ENCODE assay signal across 15 cellular contexts in genomic region chr17:56820207-56820606, GRCh38. TPM values are rescaled to one million over a fixed set of nuclear protein-coding genes. Genes with fewer than 3 reads are reported as not detected.
DNase-seq lines count a peak whose midpoint lies in the region; ATAC-seq, FAIRE-seq and TF ChIP-seq lines count a peak whose summit lies in the region.
"Had no signal": no experiment of that assay in that cellular context is flagged by ENCODE, and none has a peak within 500 bp of the region (broad histone marks: within the 10 kb centered on the region; RNA-seq: fewer than 3 reads in every experiment).

No MANE protein-coding gene starts in this region.

- no peak overlapping the region for H3K9ac ChIP-seq in HCT116 (ENCODE audit: low read length)
- H3K9ac ChIP-seq: GM23248 had no signal

- 35% methylated on average over 10 of the region's 10 CpGs for WGBS in pancreas, 2 donors

- H3K4me1 Mint-ChIP-seq in T-helper 17 cell, result peaks cover 14% of the 10 kb centered on the region
- H3K4me1 Mint-ChIP-seq in activated naive CD8-positive, alpha-beta T cell treated with anti-CD3 and anti-CD28 coated beads for 36 hours, result peaks cover 8% of the 10 kb centered on the region

- FAIRE-seq in pancreas (lab: Jason Lieb, UNC), result no peak
- FAIRE-seq: D721Med had no signal

- no peaks in the 10 kb centered on the region for H4K20me1 ChIP-seq in HCT116 (ENCODE audit: insufficient read depth)

- TF ChIP-seq POLR2A in HCT116 (IDR thresholded peaks at IDR 0.05; ENCODE audit: borderline replicate concordance, extremely low read depth, insufficient read depth, insufficient read length), result no peak

- ATAC-seq in HCT116 (no peak), T-helper 17 cell (no peak), left lobe of liver (peak; percentile 29), pancreas (peak in 3 of 4 donors; percentile 16 to 47 (median 23)), GM19397 (IDR thresholded peaks at IDR 0.05; ENCODE audit: unreplicated experiment) (no peak)

- intact Hi-C loops in HCT116 (cut with micrococcal nuclease), result no loop called here
- intact Hi-C loops in pancreas (cut with DNase I), result no loop called here

- H3K9me3 Mint-ChIP-seq in activated naive CD8-positive, alpha-beta T cell treated with anti-CD3 and anti-CD28 coated beads for 36 hours, result no peaks in the 10 kb centered on the region
- H3K9me3 Mint-ChIP-seq: CD4-positive, alpha-beta T cell had no signal

- H2AFZ ChIP-seq in HCT116 (ENCODE audit: low read depth, low read length, poor library complexity, severe bottlenecking), result peak overlapping the region; percentile 82

- RAD21 ChIA-PET in HCT116 (lab: Charles Lee; ENCODE audit: low non-redundant PET in 1 of 2, low total read pairs in 2 of 2, uncharacterized antibody in 2 of 2, unreplicated experiment in 2 of 2), result interaction anchor here (0.6 to 1.4 kb wide), 4 partner anchors 13 to 119 kb away, joined by 3 to 6 read pairs (median 3); no protein-coding TSS in a partner anchor

- H3K4me3 Mint-ChIP-seq in T-helper 17 cell, result no peak overlapping the region
- no peak overlapping the region for H3K4me3 Mint-ChIP-seq in activated naive CD8-positive, alpha-beta T cell treated with anti-CD3 and anti-CD28 coated beads for 36 hours
- H3K4me3 Mint-ChIP-seq: CD4-positive, alpha-beta T cell had no signal

- H3K4me1 ChIP-seq in HCT116 (ENCODE audit: control insufficient read depth in 1 of 2, insufficient read depth in 2 of 2, low read length in 2 of 2) (peaks cover 3 to 9% of the 10 kb centered on the region in 2 experiments), pancreas (peaks cover 3 to 34% (median 25%) of the 10 kb centered on the region in 3 donors)
- H3K4me1 ChIP-seq: BE2C had no signal

- no peaks in the 10 kb centered on the region for H3K27me3 Mint-ChIP-seq in T-helper 17 cell
- no peaks in the 10 kb centered on the region for H3K27me3 Mint-ChIP-seq in activated naive CD8-positive, alpha-beta T cell treated with anti-CD3 and anti-CD28 coated beads for 36 hours
- H3K27me3 Mint-ChIP-seq: CD4-positive, alpha-beta T cell had no signal

- no peak for TF ChIP-seq RAD21 in HCT116 (IDR thresholded peaks at IDR 0.05; ENCODE audit: low read depth)

- no peaks in the 10 kb centered on the region for H3K9me2 ChIP-seq in HCT116 (ENCODE audit: insufficient read depth)

- no peaks in the 10 kb centered on the region for H3K9me3 ChIP-seq in HCT116 (ENCODE audit: control insufficient read depth in 1 of 2, insufficient read depth in 1 of 2, low read depth in 1 of 2, low read length in 2 of 2)
- no peaks in the 10 kb centered on the region for H3K9me3 ChIP-seq in T-helper 17 cell (ENCODE audit: control insufficient read depth, low read length, poor library complexity, severe bottlenecking)
- H3K9me3 ChIP-seq in pancreas, result no peaks in the 10 kb centered on the region
- H3K9me3 ChIP-seq: BE2C, Caco-2 had no signal

- H3K4me2 ChIP-seq in HCT116 (ENCODE audit: low read length), result peak overlapping the region; percentile 72; the same call in 1 of the 2 replicates

- DNase-seq in HCT116 (ENCODE audit: low read depth, low spot score) (no peak), T-helper 17 cell (no peak), left lobe of liver (ENCODE audit: low spot score) (no peak), pancreas (no peak), C1 segment of cervical spinal cord (lab: John Stamatoyannopoulos, UW) (no peak), DMS53 (lab: John Stamatoyannopoulos, UW) (no peak)
- DNase-seq in activated naive CD8-positive, alpha-beta T cell treated with anti-CD3 and anti-CD28 coated beads for 36 hours, result no peak
- DNase-seq: DMS79 had no signal

- H3K27me3 ChIP-seq in HCT116 (ENCODE audit: insufficient read depth, low read length) (no peaks in the 10 kb centered on the region), pancreas (no peaks in the 10 kb centered on the region)

- peaks cover 3% of the 10 kb centered on the region for H3K36me3 Mint-ChIP-seq in T-helper 17 cell (ENCODE audit: low read depth)
- H3K36me3 Mint-ChIP-seq in activated naive CD8-positive, alpha-beta T cell treated with anti-CD3 and anti-CD28 coated beads for 36 hours, result no peaks in the 10 kb centered on the region

- no peaks in the 10 kb centered on the region for H3K79me2 ChIP-seq in HCT116 (ENCODE audit: insufficient read depth, low read length)

- H3K36me3 ChIP-seq in HCT116 (ENCODE audit: control insufficient read depth in 1 of 2, insufficient read depth in 2 of 2, low read length in 2 of 2) (no peaks in the 10 kb centered on the region), pancreas (no peaks in the 10 kb centered on the region)
- H3K36me3 ChIP-seq: BE2C had no signal

- CTCF ChIA-PET in HCT116 (lab: Charles Lee), result interaction anchor here (0.6 to 2.2 kb wide), 35 partner anchors 9 to 320 kb away, joined by 3 to 25 read pairs (median 5); partner anchors contain the start of genes C17orf67, COIL, DGKE and NOG

- H3K4me3 ChIP-seq in HCT116 (replicated peaks in 1 of 2; ENCODE audit: low read depth in 1 of 2, low read length in 2 of 2) (no peak overlapping the region), pancreas (peak overlapping the region in 1 of 4 donors; percentile 3)
- H3K4me3 ChIP-seq: GM23248 had no signal

- H3K27ac ChIP-seq in HCT116 (ENCODE audit: low read depth, low read length) (no peak overlapping the region), pancreas (peak overlapping the region in 2 of 4 donors; percentile 37 to 60)
- H3K27ac ChIP-seq: C4-2B, GM23248 had no signal

- TF ChIP-seq CTCF in HCT116 (IDR thresholded peaks at IDR 0.05 in 2 of 3, conservative IDR thresholded peaks at IDR 0.05 in 1 of 3; ENCODE audit: borderline replicate concordance in 1 of 3, insufficient read depth in 1 of 3, low read depth in 2 of 3, low read length in 2 of 3), result no peak
- TF ChIP-seq CTCF in pancreas (IDR thresholded peaks at IDR 0.05), result no peak

- BruUV-seq in HCT116 (replicated peaks; lab: Mats Ljungman, UMichigan), result no TSS peak

- POLR2A ChIA-PET in HCT116 (lab: Charles Lee), result interaction anchor here (0.8 to 2.1 kb wide), 5 partner anchors 9 to 94 kb away, joined by 3 to 17 read pairs (median 4); partner anchors contain the start of genes DGKE and TRIM25

- peak overlapping the region; percentile 27 for H3K27ac Mint-ChIP-seq in T-helper 17 cell
- no peak overlapping the region for H3K27ac Mint-ChIP-seq in activated naive CD8-positive, alpha-beta T cell treated with anti-CD3 and anti-CD28 coated beads for 36 hours
- H3K27ac Mint-ChIP-seq: CD4-positive, alpha-beta T cell had no signal

TF ChIP-seq in HCT116, 20 proteins besides CTCF, POLR2A, EP300 and RAD21 (continues in another document):
- no peak for TF ChIP-seq ELF1 (IDR thresholded peaks at IDR 0.05; ENCODE audit: borderline replicate concordance, low read depth)
- TF ChIP-seq SIN3A (IDR thresholded peaks at IDR 0.05; ENCODE audit: low read depth), result no peak
- TF ChIP-seq SP1 (IDR thresholded peaks at IDR 0.05; ENCODE audit: low read depth), result no peak
- TF ChIP-seq ZBTB33 (IDR thresholded peaks at IDR 0.05; ENCODE audit: extremely low read depth, insufficient replicate concordance, low read length), result no peak
- TF ChIP-seq MAX (IDR thresholded peaks at IDR 0.05), result no peak
- no peak for TF ChIP-seq JUND (IDR thresholded peaks at IDR 0.05)
- no peak for TF ChIP-seq YY1 (IDR thresholded peaks at IDR 0.05; ENCODE audit: extremely low read depth, insufficient replicate concordance, low read depth, low read length)
- no peak for TF ChIP-seq EZH2phosphoT487 (IDR thresholded peaks at IDR 0.05; ENCODE audit: borderline replicate concordance)
- TF ChIP-seq CBX3 (IDR thresholded peaks at IDR 0.05; ENCODE audit: low read depth), result no peak
- TF ChIP-seq ZNF274 (IDR thresholded peaks at IDR 0.05; ENCODE audit: low read depth, low read length), result no peak
- TF ChIP-seq EZH2 (IDR thresholded peaks at IDR 0.05), result no peak
- no peak for TF ChIP-seq CEBPB (IDR thresholded peaks at IDR 0.05; ENCODE audit: low read depth)
- no peak for TF ChIP-seq SRF (IDR thresholded peaks at IDR 0.05; ENCODE audit: low read depth)
- no peak for TF ChIP-seq ZFX (IDR thresholded peaks at IDR 0.05)
- no peak for TF ChIP-seq EGR1 (IDR thresholded peaks at IDR 0.05; ENCODE audit: low read depth)
- TF ChIP-seq FOSL1 (IDR thresholded peaks at IDR 0.05; ENCODE audit: low read depth), result no peak
- TF ChIP-seq TCF7L2 (IDR thresholded peaks at IDR 0.05; ENCODE audit: borderline replicate concordance, extremely low read depth, insufficient read depth, insufficient read length), result no peak
- no peak for TF ChIP-seq ATF3 (IDR thresholded peaks at IDR 0.05)

RNA-seq across cellular contexts. Expression of gene C17orf67, which starts 13.5 kb away (rescaled TPM):
- total RNA-seq in HCT116 (2021; ENCODE audit: unreplicated experiment), result 0.84 TPM
- polyA plus RNA-seq in HCT116 (2012), result 0.53 and 0.59 TPM in 2 replicates
- total RNA-seq in T-helper 17 cell, result 1 to 10 TPM; 4.1 to 6.6 TPM
- 1.9 TPM for total RNA-seq in left lobe of liver
- 1 to 10 TPM; 1.0 to 2.1 (median 1.6) TPM for total RNA-seq in pancreas
- 1 to 10 TPM; 3.2 to 9.6 TPM for polyA plus RNA-seq in pancreas
- 1 to 10 TPM; 1.5 TPM for total RNA-seq in activated naive CD8-positive, alpha-beta T cell treated with anti-CD3 and anti-CD28 coated beads for 36 hours

RNA-seq across cellular contexts. Expression of gene DGKE, which starts 13.7 kb away (rescaled TPM):
- total RNA-seq in HCT116 (2021; ENCODE audit: unreplicated experiment), result 5.2 TPM
- 0.86 and 0.95 TPM in 2 replicates for polyA plus RNA-seq in HCT116 (2012)
- total RNA-seq in T-helper 17 cell, result 10 to 100 TPM; 29.1 to 38.2 TPM
- 4.0 TPM for total RNA-seq in left lobe of liver
- 1 to 10 TPM; 3.9 to 7.6 (median 4.4) TPM for total RNA-seq in pancreas
- polyA plus RNA-seq in pancreas, result 1 to 10 TPM; 1.8 to 5.2 TPM
- 10 to 100 TPM; 25.8 to 27.1 TPM for total RNA-seq in activated naive CD8-positive, alpha-beta T cell treated with anti-CD3 and anti-CD28 coated beads for 36 hours

Comparison
In these comparisons a context has a peak if more than half of its experiments do, and no peak if none do; other contexts are left out.
1. ATAC-seq: peak in left lobe of liver (single experiment) and pancreas (3 of 4); none in HCT116 (single experiment), T-helper 17 cell (single experiment) and GM19397 (single experiment).